30 cellular contexts compared by ENCODE assay signal in genomic region chr7:102387064-102387463, GRCh38. TPM values are rescaled to one million over a fixed set of nuclear protein-coding genes. Genes with fewer than 3 reads are reported as not detected.
DNase-seq lines count a peak whose midpoint lies in the region; ATAC-seq and TF ChIP-seq lines count a peak whose summit lies in the region.
"Had no signal": no experiment of that assay in that cellular context is flagged by ENCODE, and none has a peak within 500 bp of the region (broad histone marks: within the 10 kb centered on the region; RNA-seq: fewer than 3 reads in every experiment).

No MANE protein-coding gene starts in this region.

- H3K27me3 Mint-ChIP-seq in effector memory CD8-positive, alpha-beta T cell: no peaks in the 10 kb centered on the region
- H3K27me3 Mint-ChIP-seq: IgD-negative memory B cell had no signal

- H3K4me2 ChIP-seq in Karpas-422 (ENCODE audit: low read depth, low read length, poor library complexity, severe bottlenecking): no peak overlapping the region
- H3K4me2 ChIP-seq: SK-N-SH had no signal

- CTCF ChIA-PET in HEK293 (lab: Yijun Ruan, JAX): interaction anchor here (0.8 to 1.7 kb wide), 2 partner anchors 10 to 107 kb away, joined by 3 to 5 read pairs; no protein-coding TSS in a partner anchor

- no peaks in the 10 kb centered on the region for H3K9me3 Mint-ChIP-seq in effector memory CD8-positive, alpha-beta T cell
- H3K9me3 Mint-ChIP-seq in stimulated activated effector memory CD8-positive, alpha-beta T cell treated with anti-CD3 and anti-CD28 coated beads, Interleukin-12 subunit alpha, Interleukin-12 subunit beta, amount 100 ng/mL, for 72 hours: no peaks in the 10 kb centered on the region
- H3K9me3 Mint-ChIP-seq: CD8-positive, alpha-beta T cell; IgD-negative memory B cell had no signal

- H4K20me1 ChIP-seq in Karpas-422 (ENCODE audit: insufficient read depth, low read depth, low read length): no peaks in the 10 kb centered on the region

- no peak overlapping the region for H3K9ac ChIP-seq in Karpas-422 (ENCODE audit: low read length)
- H3K9ac ChIP-seq: SK-N-SH had no signal

- no peak overlapping the region for H2AFZ ChIP-seq in Karpas-422 (ENCODE audit: low read length)

- no peaks in the 10 kb centered on the region for H3K79me2 ChIP-seq in Karpas-422 (ENCODE audit: low read length)

- H3K36me3 ChIP-seq in HEK293 (ENCODE audit: control insufficient read depth in 2 of 2, insufficient read depth in 1 of 2, low read length in 2 of 2) (peaks cover 19 to 20% of the 10 kb centered on the region in 2 experiments), Karpas-422 (ENCODE audit: insufficient read depth, low read length) (peaks cover 27% of the 10 kb centered on the region)

- no peak overlapping the region for H3K4me3 Mint-ChIP-seq in effector memory CD8-positive, alpha-beta T cell
- H3K4me3 Mint-ChIP-seq in stimulated activated effector memory CD8-positive, alpha-beta T cell treated with anti-CD3 and anti-CD28 coated beads, Interleukin-12 subunit alpha, Interleukin-12 subunit beta, amount 100 ng/mL, for 72 hours: no peak overlapping the region
- H3K4me3 Mint-ChIP-seq: CD8-positive, alpha-beta T cell; IgD-negative memory B cell had no signal

- no peaks in the 10 kb centered on the region for H3K9me2 ChIP-seq in Karpas-422 (replicated peaks; ENCODE audit: insufficient read depth, low read length)
- H3K9me2 ChIP-seq: SK-N-SH had no signal

- DNase-seq in Karpas-422: peak; percentile 29
- DNase-seq in effector memory CD8-positive, alpha-beta T cell: no peak
- DNase-seq in stimulated activated effector memory CD8-positive, alpha-beta T cell treated with anti-CD3 and anti-CD28 coated beads, Interleukin-12 subunit alpha, Interleukin-12 subunit beta, amount 100 ng/mL, for 72 hours (ENCODE audit: low spot score in 2 of 2): no peak
- DNase-seq in effector CD8-positive, alpha-beta T cell (lab: John Stamatoyannopoulos, UW): no peak
- DNase-seq: Caco-2; CD8-positive, alpha-beta T cell; DMS79; EL; GDM1; MV-4-11; NCI-H1105; NCI-H1436 treated with DMSO at 0.1 percent for 48 hours; NCI-H187 treated with DMSO at 0.1 percent for 48 hours; NCI-H446 treated with DMSO at 0.1 percent for 48 hours; NCI-H526; NCI-H82; NK-92 treated with Interleukin-12 subunit alpha and Interleukin-12 subunit beta, amount 100 ng/mL, for 24 hours; PC-3; SK-N-SH; SW 1271 had no signal

- POLR2A ChIA-PET in HEK293 (lab: Yijun Ruan, JAX): interaction anchor here (2.0 kb wide), 1 partner anchor 9 kb away, joined by 7 read pairs; the partner anchor contains the start of gene PRKRIP1

- H3K27ac Mint-ChIP-seq in effector memory CD8-positive, alpha-beta T cell: peak overlapping the region; percentile 12 to 35
- H3K27ac Mint-ChIP-seq in stimulated activated effector memory CD8-positive, alpha-beta T cell treated with anti-CD3 and anti-CD28 coated beads, Interleukin-12 subunit alpha, Interleukin-12 subunit beta, amount 100 ng/mL, for 72 hours: peak overlapping the region; percentile 32
- H3K27ac Mint-ChIP-seq: CD8-positive, alpha-beta T cell had no signal

- ATAC-seq in effector memory CD8-positive, alpha-beta T cell (replicated peaks): no peak
- ATAC-seq in stimulated activated effector memory CD8-positive, alpha-beta T cell treated with anti-CD3 and anti-CD28 coated beads, Interleukin-12 subunit alpha, Interleukin-12 subunit beta, amount 100 ng/mL, for 72 hours: no peak
- no peak for ATAC-seq in GM21619 (IDR thresholded peaks at IDR 0.05; ENCODE audit: unreplicated experiment)
- ATAC-seq in GM19351 (IDR thresholded peaks at IDR 0.05; ENCODE audit: unreplicated experiment): no peak
- ATAC-seq: CD8-positive, alpha-beta T cell; GM12878; PC-3 had no signal

- no peaks in the 10 kb centered on the region for H3K27me3 ChIP-seq in Karpas-422 (ENCODE audit: low read length)

- H3K4me1 Mint-ChIP-seq in effector memory CD8-positive, alpha-beta T cell (ENCODE audit: low read depth in 2 of 2): no peaks in the 10 kb centered on the region
- H3K4me1 Mint-ChIP-seq in stimulated activated effector memory CD8-positive, alpha-beta T cell treated with anti-CD3 and anti-CD28 coated beads, Interleukin-12 subunit alpha, Interleukin-12 subunit beta, amount 100 ng/mL, for 72 hours: no peaks in the 10 kb centered on the region

- H3K4me3 ChIP-seq in HEK293 (ENCODE audit: low read depth, low read length) (no peak overlapping the region), Karpas-422 (ENCODE audit: low read length) (no peak overlapping the region)
- H3K4me3 ChIP-seq: GM12878 had no signal

- TF ChIP-seq CTCF in HEK293 (tag by site-specific recombination; IDR thresholded peaks at IDR 0.05): no peak

- H3K27ac ChIP-seq in HEK293 (ENCODE audit: extremely low read depth, low read depth, low read length) (no peak overlapping the region), Karpas-422 (ENCODE audit: low read length) (no peak overlapping the region)
- H3K27ac ChIP-seq: C4-2B had no signal

- peaks cover 29% of the 10 kb centered on the region for H3K36me3 Mint-ChIP-seq in effector memory CD8-positive, alpha-beta T cell (ENCODE audit: insufficient read depth)
- peaks cover 90% of the 10 kb centered on the region for H3K36me3 Mint-ChIP-seq in stimulated activated effector memory CD8-positive, alpha-beta T cell treated with anti-CD3 and anti-CD28 coated beads, Interleukin-12 subunit alpha, Interleukin-12 subunit beta, amount 100 ng/mL, for 72 hours

- no peaks in the 10 kb centered on the region for H3K4me1 ChIP-seq in HEK293 (ENCODE audit: control insufficient read depth, insufficient read depth, low read length)
- H3K4me1 ChIP-seq in Karpas-422 (ENCODE audit: low read length): peaks cover 7% of the 10 kb centered on the region; the same call in 1 of the 2 replicates
- H3K4me1 ChIP-seq: Caco-2 had no signal

- H3K9me3 ChIP-seq in HEK293 (ENCODE audit: control insufficient read depth, insufficient read depth, low read depth, low read length): no peaks in the 10 kb centered on the region
- H3K9me3 ChIP-seq in Karpas-422 (ENCODE audit: low read length): no peaks in the 10 kb centered on the region
- H3K9me3 ChIP-seq: Caco-2, SK-N-SH had no signal

TF ChIP-seq in HEK293, 187 proteins besides CTCF, POLR2A, EP300 and RAD21:
- no peak for TF ChIP-seq ZNF488 (tag by site-specific recombination; IDR thresholded peaks at IDR 0.05)
- peak; percentile 45; the same call in 1 of the 2 replicates for TF ChIP-seq GLIS1 (tag by site-specific recombination; IDR thresholded peaks at IDR 0.05)

RNA-seq across cellular contexts. Expression of gene PRKRIP1, which starts 9.1 kb away (rescaled TPM):
- 42.7 and 75.4 TPM in 2 replicates for total RNA-seq in Karpas-422 (2014; rRNA removed; shearing (Covaris generic); ENCODE audit: low replicate concordance)

RNA-seq across cellular contexts. Expression of gene SPDYE6, which starts 30.8 kb away (rescaled TPM):
- not detected in 2 replicates for total RNA-seq in Karpas-422 (2014; rRNA removed; shearing (Covaris generic); ENCODE audit: low replicate concordance)
- total RNA-seq: A673; Caco-2; CD8-positive, alpha-beta T cell; GM12878; H4; LHCN-M2; MCF 10A; PC-3 had no signal

RNA-seq across cellular contexts. Expression of gene ORAI2, which starts 46.3 kb away (rescaled TPM):
- 2.8 and 7.8 TPM in 2 replicates for total RNA-seq in Karpas-422 (2014; rRNA removed; shearing (Covaris generic); ENCODE audit: low replicate concordance)
